In the genomic region with DNA sequence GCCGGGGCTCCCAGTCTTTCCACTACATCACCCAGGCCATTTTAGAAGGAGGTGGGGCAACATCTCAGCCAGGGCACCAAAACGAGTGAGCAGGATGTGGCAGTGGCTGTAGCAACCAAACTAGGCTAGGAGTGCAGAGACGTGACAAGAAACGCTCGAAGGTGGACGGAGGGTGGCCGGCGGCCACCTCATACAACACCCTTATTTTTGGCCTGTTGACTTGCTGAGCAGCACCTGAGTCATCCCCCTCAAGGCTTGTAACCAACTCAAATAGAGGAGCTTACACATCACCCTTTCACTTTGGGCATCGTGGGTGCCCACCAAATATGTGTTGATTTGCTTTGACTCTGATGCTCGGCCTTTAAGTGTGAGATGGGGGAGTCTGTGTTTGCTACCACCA, we compare ENCODE assay signal across 19 cellular contexts. TPM values are rescaled to one million over a fixed set of nuclear protein-coding genes. Genes with fewer than 3 reads are reported as not detected.
"Had no signal": no experiment of that assay in that cellular context is flagged by ENCODE, and none has a peak within 500 bp of the region (broad histone marks: within the 10 kb centered on the region; RNA-seq: fewer than 3 reads in every experiment).

No MANE protein-coding gene starts in this region.

- H3K27me3 Mint-ChIP-seq: activated naive CD4-positive, alpha-beta T cell treated with anti-CD3 and anti-CD28 coated beads, Interleukin-2, amount 10 ng/mL, durations not matched to agents 7 days and 5 days; progenitor cell of endocrine pancreas had no signal

- DNase-seq: activated CD4-positive, alpha-beta T cell treated with anti-CD3 and anti-CD28 coated beads for 48 hours; activated naive CD4-positive, alpha-beta T cell treated with anti-CD3 and anti-CD28 coated beads, Interleukin-2, amount 10 ng/mL, durations not matched to agents 7 days and 5 days; cerebellar nuclear complex; dermis blood vessel endothelial cell; glutamatergic neuron; left cardiac atrium; lower lobe of right lung; naive thymus-derived CD4-positive, alpha-beta T cell; nucleus accumbens; sigmoid colon; stimulated activated naive CD4-positive, alpha-beta T cell treated with Interleukin-2 at 50 U/mL for 16 hours; T-cell; T1000; trophoblast cell had no signal

- H3K27ac Mint-ChIP-seq: activated naive CD4-positive, alpha-beta T cell treated with anti-CD3 and anti-CD28 coated beads, Interleukin-2, amount 10 ng/mL, durations not matched to agents 7 days and 5 days; activated T-helper 17 cell treated with anti-CD3 and anti-CD28 coated beads, Interleukin-2, amount 50 U/mL, for 72 hours; brain; naive thymus-derived CD4-positive, alpha-beta T cell; progenitor cell of endocrine pancreas; T-cell had no signal

- H3K36me3 ChIP-seq: esophagus muscularis mucosa, lower lobe of right lung, sigmoid colon had no signal

- H3K4me3 ChIP-seq: esophagus muscularis mucosa, lower lobe of right lung, sigmoid colon had no signal

- H3K36me3 Mint-ChIP-seq: activated naive CD4-positive, alpha-beta T cell treated with anti-CD3 and anti-CD28 coated beads, Interleukin-2, amount 10 ng/mL, durations not matched to agents 7 days and 5 days; brain; naive thymus-derived CD4-positive, alpha-beta T cell; T-cell had no signal

- H3K4me1 Mint-ChIP-seq: activated naive CD4-positive, alpha-beta T cell treated with anti-CD3 and anti-CD28 coated beads, Interleukin-2, amount 10 ng/mL, durations not matched to agents 7 days and 5 days; activated T-helper 17 cell treated with anti-CD3 and anti-CD28 coated beads, Interleukin-2, amount 50 U/mL, for 72 hours; brain; naive thymus-derived CD4-positive, alpha-beta T cell; T-cell had no signal

- H3K27ac ChIP-seq: esophagus muscularis mucosa, lower lobe of right lung, sigmoid colon, VCaP had no signal

- H3K4me3 Mint-ChIP-seq: activated naive CD4-positive, alpha-beta T cell treated with anti-CD3 and anti-CD28 coated beads, Interleukin-2, amount 10 ng/mL, durations not matched to agents 7 days and 5 days; activated T-helper 17 cell treated with anti-CD3 and anti-CD28 coated beads, Interleukin-2, amount 50 U/mL, for 72 hours; brain; naive thymus-derived CD4-positive, alpha-beta T cell; T-cell had no signal

- ATAC-seq: activated T-helper 17 cell treated with anti-CD3 and anti-CD28 coated beads, Interleukin-2, amount 50 U/mL, for 72 hours; left cardiac atrium; lower lobe of right lung; naive thymus-derived CD4-positive, alpha-beta T cell; T-cell had no signal

- H3K4me1 ChIP-seq: esophagus muscularis mucosa, lower lobe of right lung, sigmoid colon had no signal

- H3K9me3 Mint-ChIP-seq: activated T-helper 17 cell treated with anti-CD3 and anti-CD28 coated beads, Interleukin-2, amount 50 U/mL, for 72 hours had no signal

- H3K9me3 ChIP-seq: esophagus muscularis mucosa, lower lobe of right lung, sigmoid colon had no signal

- H3K27me3 ChIP-seq: sigmoid colon had no signal

RNA-seq across cellular contexts. Expression of a gene that starts 23.7 kb away (rescaled TPM):
- total RNA-seq: activated T-helper 17 cell treated with anti-CD3 and anti-CD28 coated beads, Interleukin-2, amount 50 U/mL, for 72 hours; naive thymus-derived CD4-positive, alpha-beta T cell had no signal
- polyA plus RNA-seq: naive thymus-derived CD4-positive, alpha-beta T cell had no signal
